ENCODE assay signal across 8 cellular contexts in the genomic region with DNA sequence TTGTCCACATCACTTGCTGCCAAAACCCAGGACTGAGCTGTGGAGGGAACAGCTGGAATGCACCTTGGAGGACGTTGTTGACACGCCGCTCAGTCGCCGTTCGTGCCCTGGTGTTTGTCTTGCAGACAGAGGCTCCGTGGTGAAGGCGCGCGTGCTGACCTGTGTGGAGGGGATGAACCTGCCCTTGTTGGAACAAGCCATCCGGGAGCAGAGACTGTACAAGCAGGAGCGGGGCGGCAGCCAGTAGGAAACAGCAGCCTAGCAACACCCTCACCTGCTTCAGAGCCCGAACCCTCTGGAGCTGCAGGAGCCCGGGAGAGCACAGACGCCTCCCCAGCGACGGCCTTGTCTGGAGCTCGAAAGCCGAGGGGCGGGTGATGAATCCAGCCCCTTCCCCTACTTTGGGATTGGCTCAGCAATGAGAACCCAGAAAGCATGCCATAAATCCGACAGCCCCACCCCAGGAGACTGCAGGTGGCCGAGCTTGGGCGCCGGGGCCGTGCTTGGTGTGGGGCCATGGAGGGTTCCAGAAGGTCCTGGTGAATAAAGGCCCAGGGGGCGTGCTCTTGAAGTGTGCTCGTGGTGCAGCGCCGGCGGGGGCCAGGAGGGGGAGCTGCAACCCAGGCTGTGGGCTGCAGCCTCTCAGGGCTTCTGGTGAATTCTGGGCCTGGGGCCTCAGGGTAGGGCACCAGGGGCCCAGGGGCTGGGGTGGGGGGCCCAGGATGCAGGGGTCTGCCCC. TPM values are rescaled to one million over a fixed set of nuclear protein-coding genes. Genes with fewer than 3 reads are reported as not detected.
DNase-seq lines count a peak whose midpoint lies in the region; ATAC-seq and TF ChIP-seq lines count a peak whose summit lies in the region.

No MANE protein-coding gene starts in this region.

- H3K27me3 ChIP-seq in Loucy (ENCODE audit: insufficient read depth, low read length, poor library complexity, severe bottlenecking), result no peaks in the 10 kb centered on the region
- H3K27me3 ChIP-seq in thoracic aorta (replicated peaks; ENCODE audit: insufficient read depth), result no peaks in the 10 kb centered on the region

- H3F3A ChIP-seq in Loucy (ENCODE audit: low read depth), result peaks cover 12% of the 10 kb centered on the region

- no peak overlapping the region for H3K4me2 ChIP-seq in Loucy (ENCODE audit: low read depth, low read length, poor library complexity, severe bottlenecking)

- no peak overlapping the region for H2AFZ ChIP-seq in Loucy (ENCODE audit: low read length)

- ATAC-seq in naive B cell (ENCODE audit: low read depth in 2 of 2) (peak; percentile 63 to 68), thoracic aorta (ENCODE audit: insufficient number of reproducible peaks, low FRiP score, low read depth) (no peak)

- H4K20me1 ChIP-seq in Loucy (ENCODE audit: insufficient read depth, low read length, poor library complexity, severe bottlenecking), result no peaks in the 10 kb centered on the region

- H3K9ac ChIP-seq in Loucy (ENCODE audit: low read depth, low read length, poor library complexity, severe bottlenecking), result peak overlapping the region; percentile 49

- H3K9me3 Mint-ChIP-seq in activated CD4-positive, alpha-beta T cell treated with anti-CD3 and anti-CD28 coated beads, Interleukin-2, amount 10 ng/mL, durations not matched to agents 24 days and 14 days, result no peaks in the 10 kb centered on the region
- H3K9me3 Mint-ChIP-seq in naive B cell, result no peaks in the 10 kb centered on the region

- peak; percentile 74 for DNase-seq in ELR (ENCODE audit: low read depth)
- DNase-seq in activated CD4-positive, alpha-beta T cell treated with anti-CD3 and anti-CD28 coated beads, Interleukin-2, amount 10 ng/mL, durations not matched to agents 24 days and 14 days, result peak; percentile 92
- DNase-seq in ecto neural progenitor cell (ENCODE audit: low spot score), result peak; percentile 92
- DNase-seq in naive B cell, result peak; percentile 50
- no peak for DNase-seq in thoracic aorta (ENCODE audit: low spot score)
- no peak for DNase-seq in NCI-H146 (lab: John Stamatoyannopoulos, UW)
- no peak for DNase-seq in NCI-H187 treated with DMSO at 0.1 percent for 48 hours (lab: John Stamatoyannopoulos, UW)

- H3K4me3 Mint-ChIP-seq in activated CD4-positive, alpha-beta T cell treated with anti-CD3 and anti-CD28 coated beads, Interleukin-2, amount 10 ng/mL, durations not matched to agents 24 days and 14 days, result no peak overlapping the region
- H3K4me3 Mint-ChIP-seq in naive B cell, result no peak overlapping the region

- H3K9me3 ChIP-seq in Loucy (ENCODE audit: insufficient read depth, low read depth, low read length) (no peaks in the 10 kb centered on the region), thoracic aorta (no peaks in the 10 kb centered on the region)

- H3K36me3 ChIP-seq in Loucy (ENCODE audit: insufficient read depth, low read length) (peaks cover 21% of the 10 kb centered on the region; the same call in 1 of the 2 replicates), thoracic aorta (no peaks in the 10 kb centered on the region)

- H3K4me1 ChIP-seq in Loucy (ENCODE audit: insufficient read depth, low read length, poor library complexity, severe bottlenecking), result peaks cover 38% of the 10 kb centered on the region
- H3K4me1 ChIP-seq in thoracic aorta (ENCODE audit: control insufficient read depth in 1 of 2, low read depth in 2 of 2), result no peaks in the 10 kb centered on the region

- H3K27ac ChIP-seq in thoracic aorta, result no peak overlapping the region

- H3K27ac Mint-ChIP-seq in activated CD4-positive, alpha-beta T cell treated with anti-CD3 and anti-CD28 coated beads, Interleukin-2, amount 10 ng/mL, durations not matched to agents 24 days and 14 days, result no peak overlapping the region
- no peak overlapping the region for H3K27ac Mint-ChIP-seq in naive B cell

- TF ChIP-seq CTCF in Loucy (conservative IDR thresholded peaks at IDR 0.05; ENCODE audit: low read length) (peak; percentile 84), thoracic aorta (IDR thresholded peaks at IDR 0.05) (peak; percentile 44)

- peaks cover 17% of the 10 kb centered on the region for H3K4me1 Mint-ChIP-seq in activated CD4-positive, alpha-beta T cell treated with anti-CD3 and anti-CD28 coated beads, Interleukin-2, amount 10 ng/mL, durations not matched to agents 24 days and 14 days
- peaks cover 15 to 17% (median 16%) of the 10 kb centered on the region in 3 donors for H3K4me1 Mint-ChIP-seq in naive B cell

- H3K4me3 ChIP-seq in Loucy (ENCODE audit: low read length, poor library complexity, severe bottlenecking) (no peak overlapping the region), thoracic aorta (no peak overlapping the region)

- H3K9me2 ChIP-seq in Loucy (replicated peaks; ENCODE audit: low read depth, low read length), result no peaks in the 10 kb centered on the region

- intact Hi-C loops in activated CD4-positive, alpha-beta T cell treated with anti-CD3 and anti-CD28 coated beads, Interleukin-2, amount 10 ng/mL, durations not matched to agents 24 days and 14 days (cut with micrococcal nuclease), result no loop called here

- H3K27me3 Mint-ChIP-seq in activated CD4-positive, alpha-beta T cell treated with anti-CD3 and anti-CD28 coated beads, Interleukin-2, amount 10 ng/mL, durations not matched to agents 24 days and 14 days, result no peaks in the 10 kb centered on the region
- H3K27me3 Mint-ChIP-seq in naive B cell, result no peaks in the 10 kb centered on the region

- no peaks in the 10 kb centered on the region for H3K79me2 ChIP-seq in Loucy (ENCODE audit: insufficient read depth, low read length)

- H3K36me3 Mint-ChIP-seq in activated CD4-positive, alpha-beta T cell treated with anti-CD3 and anti-CD28 coated beads, Interleukin-2, amount 10 ng/mL, durations not matched to agents 24 days and 14 days (ENCODE audit: low read depth), result peaks cover 2% of the 10 kb centered on the region
- no peaks in the 10 kb centered on the region for H3K36me3 Mint-ChIP-seq in naive B cell

RNA-seq across cellular contexts. Expression of gene CDK3, which starts 0.5 kb away (rescaled TPM):
- 6.6 and 7.4 TPM in 2 replicates for total RNA-seq in activated CD4-positive, alpha-beta T cell treated with anti-CD3 and anti-CD28 coated beads, Interleukin-2, amount 10 ng/mL, durations not matched to agents 24 days and 14 days
- 1 to 10 TPM in 1 of 6 donors, under 1 TPM in 3, not detected in 2; 0.66 to 5.9 (median 0.76) TPM for polyA plus RNA-seq in naive B cell (ENCODE audit: low read depth in 6 of 6)
- total RNA-seq in thoracic aorta, result 1 to 10 TPM; 3.2 to 4.9 TPM

RNA-seq across cellular contexts. Expression of gene TEN1, which starts 21.1 kb away (rescaled TPM):
- total RNA-seq in activated CD4-positive, alpha-beta T cell treated with anti-CD3 and anti-CD28 coated beads, Interleukin-2, amount 10 ng/mL, durations not matched to agents 24 days and 14 days, result 9.7 and 12.5 TPM in 2 replicates
- 10 to 100 TPM; 24.4 to 62.0 (median 31.3) TPM for polyA plus RNA-seq in naive B cell (ENCODE audit: low read depth in 6 of 6)
- total RNA-seq in thoracic aorta, result 1 to 10 TPM; 6.0 to 8.1 TPM

RNA-seq across cellular contexts. Expression of gene ACOX1, which starts 21.2 kb away (rescaled TPM):
- total RNA-seq in activated CD4-positive, alpha-beta T cell treated with anti-CD3 and anti-CD28 coated beads, Interleukin-2, amount 10 ng/mL, durations not matched to agents 24 days and 14 days, result 29.2 and 30.0 TPM in 2 replicates
- polyA plus RNA-seq in naive B cell (ENCODE audit: low read depth in 6 of 6), result 10 to 100 TPM in 3 of 6 donors, 1 to 10 TPM in 3; 6.4 to 15.5 (median 10.6) TPM
- 10 to 100 TPM; 22.5 to 37.6 TPM for total RNA-seq in thoracic aorta

RNA-seq across cellular contexts. Expression of gene EVPL, which starts 26.9 kb away (rescaled TPM):
- total RNA-seq in activated CD4-positive, alpha-beta T cell treated with anti-CD3 and anti-CD28 coated beads, Interleukin-2, amount 10 ng/mL, durations not matched to agents 24 days and 14 days, result 0.09 and 0.17 TPM in 2 replicates
- polyA plus RNA-seq in naive B cell (ENCODE audit: low read depth in 6 of 6), result not detected
- 1 to 10 TPM; 1.4 to 1.6 TPM for total RNA-seq in thoracic aorta

RNA-seq across cellular contexts. Expression of gene FBF1, which starts 59.3 kb away (rescaled TPM):
- 17.5 and 18.6 TPM in 2 replicates for total RNA-seq in activated CD4-positive, alpha-beta T cell treated with anti-CD3 and anti-CD28 coated beads, Interleukin-2, amount 10 ng/mL, durations not matched to agents 24 days and 14 days
- polyA plus RNA-seq in naive B cell (ENCODE audit: low read depth in 6 of 6), result 1 to 10 TPM; 1.5 to 5.0 (median 2.9) TPM
- 1 to 10 TPM; 6.3 to 8.0 TPM for total RNA-seq in thoracic aorta

Comparison
In these comparisons a context has a peak if more than half of its experiments do, and no peak if none do; other contexts are left out.
1. DNase-seq: peak in ELR (single experiment), activated CD4-positive, alpha-beta T cell treated with anti-CD3 and anti-CD28 coated beads, Interleukin-2, amount 10 ng/mL, durations not matched to agents 24 days and 14 days (single experiment), ecto neural progenitor cell (single experiment) and naive B cell (single experiment); none in thoracic aorta (single experiment), NCI-H146 (single experiment) and NCI-H187 treated with DMSO at 0.1 percent for 48 hours (single experiment).